1 cellular context compared by ENCODE assay signal in genomic region chr20:32510601-32511357, GRCh38.
TF ChIP-seq lines count a peak whose summit lies in the region.

No MANE protein-coding gene starts in this region.

TF ChIP-seq in K562, 482 proteins besides CTCF, POLR2A, EP300 and RAD21 (continued from another document and continues in another):
- TF ChIP-seq NR2C2 (CRISPR knock-in tag; IDR thresholded peaks at IDR 0.05): no peak
- TF ChIP-seq NR2C2 (tag; IDR thresholded peaks at IDR 0.05): no peak
- TF ChIP-seq MYBL2 (IDR thresholded peaks at IDR 0.05; ENCODE audit: low read depth): no peak
- no peak for TF ChIP-seq MYBL2 (CRISPR knock-in tag; IDR thresholded peaks at IDR 0.05; ENCODE audit: borderline replicate concordance)
- TF ChIP-seq RBBP5 (IDR thresholded peaks at IDR 0.05; ENCODE audit: borderline replicate concordance, insufficient read depth, low read length, poor library complexity, severe bottlenecking): peak; percentile 20
- TF ChIP-seq ZNF444 (CRISPR knock-in tag; IDR thresholded peaks at IDR 0.05): no peak
- peak; percentile 85 for TF ChIP-seq CTBP1 (IDR thresholded peaks at IDR 0.05; ENCODE audit: borderline replicate concordance)
- TF ChIP-seq ZFP91 (CRISPR knock-in tag; IDR thresholded peaks at IDR 0.05): no peak
- peak; percentile 78 for TF ChIP-seq SOX6 (IDR thresholded peaks at IDR 0.05)
- TF ChIP-seq MTA2 (IDR thresholded peaks at IDR 0.05; ENCODE audit: low read depth): peak; percentile 85
- TF ChIP-seq, protein P1, sequence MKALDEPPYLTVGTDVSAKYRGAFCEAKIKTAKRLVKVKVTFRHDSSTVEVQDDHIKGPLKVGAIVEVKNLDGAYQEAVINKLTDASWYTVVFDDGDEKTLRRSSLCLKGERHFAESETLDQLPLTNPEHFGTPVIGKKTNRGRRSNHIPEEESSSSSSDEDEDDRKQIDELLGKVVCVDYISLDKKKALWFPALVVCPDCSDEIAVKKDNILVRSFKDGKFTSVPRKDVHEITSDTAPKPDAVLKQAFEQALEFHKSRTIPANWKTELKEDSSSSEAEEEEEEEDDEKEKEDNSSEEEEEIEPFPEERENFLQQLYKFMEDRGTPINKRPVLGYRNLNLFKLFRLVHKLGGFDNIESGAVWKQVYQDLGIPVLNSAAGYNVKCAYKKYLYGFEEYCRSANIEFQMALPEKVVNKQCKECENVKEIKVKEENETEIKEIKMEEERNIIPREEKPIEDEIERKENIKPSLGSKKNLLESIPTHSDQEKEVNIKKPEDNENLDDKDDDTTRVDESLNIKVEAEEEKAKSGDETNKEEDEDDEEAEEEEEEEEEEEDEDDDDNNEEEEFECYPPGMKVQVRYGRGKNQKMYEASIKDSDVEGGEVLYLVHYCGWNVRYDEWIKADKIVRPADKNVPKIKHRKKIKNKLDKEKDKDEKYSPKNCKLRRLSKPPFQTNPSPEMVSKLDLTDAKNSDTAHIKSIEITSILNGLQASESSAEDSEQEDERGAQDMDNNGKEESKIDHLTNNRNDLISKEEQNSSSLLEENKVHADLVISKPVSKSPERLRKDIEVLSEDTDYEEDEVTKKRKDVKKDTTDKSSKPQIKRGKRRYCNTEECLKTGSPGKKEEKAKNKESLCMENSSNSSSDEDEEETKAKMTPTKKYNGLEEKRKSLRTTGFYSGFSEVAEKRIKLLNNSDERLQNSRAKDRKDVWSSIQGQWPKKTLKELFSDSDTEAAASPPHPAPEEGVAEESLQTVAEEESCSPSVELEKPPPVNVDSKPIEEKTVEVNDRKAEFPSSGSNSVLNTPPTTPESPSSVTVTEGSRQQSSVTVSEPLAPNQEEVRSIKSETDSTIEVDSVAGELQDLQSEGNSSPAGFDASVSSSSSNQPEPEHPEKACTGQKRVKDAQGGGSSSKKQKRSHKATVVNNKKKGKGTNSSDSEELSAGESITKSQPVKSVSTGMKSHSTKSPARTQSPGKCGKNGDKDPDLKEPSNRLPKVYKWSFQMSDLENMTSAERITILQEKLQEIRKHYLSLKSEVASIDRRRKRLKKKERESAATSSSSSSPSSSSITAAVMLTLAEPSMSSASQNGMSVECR (CRISPR knock-in tag; IDR thresholded peaks at IDR 0.05): 0 out of 2 replicates have a peak, but pooled peaks have one; percentile 30
- peak; percentile 22 for TF ChIP-seq ZFP36 (IDR thresholded peaks at IDR 0.05; ENCODE audit: low read depth, low read length, partially characterized antibody)
- TF ChIP-seq EGR1 (conservative IDR thresholded peaks at IDR 0.05): peak; percentile 38; the same call in 1 of the 2 replicates
- TF ChIP-seq DPF2 (IDR thresholded peaks at IDR 0.05): peak; percentile 88
- no peak for TF ChIP-seq ZSCAN29 (IDR thresholded peaks at IDR 0.05)
- TF ChIP-seq TSC22D4 (tag; IDR thresholded peaks at IDR 0.05): no peak
- TF ChIP-seq SMARCA4 (IDR thresholded peaks at IDR 0.05): peak; percentile 78
- TF ChIP-seq CC2D1A (IDR thresholded peaks at IDR 0.05): 0 out of 2 replicates have a peak, but pooled peaks have one; percentile 29
- TF ChIP-seq GABPA (tag; conservative IDR thresholded peaks at IDR 0.05; ENCODE audit: low read depth): no peak
- peak; percentile 95 to 97 for TF ChIP-seq FOXA3 (CRISPR knock-in tag; conservative IDR thresholded peaks at IDR 0.05 in 1 of 2, IDR thresholded peaks at IDR 0.05 in 1 of 2)
- peak; percentile 94 for TF ChIP-seq ZNF766 (CRISPR knock-in tag; conservative IDR thresholded peaks at IDR 0.05)
- TF ChIP-seq, protein P2, sequence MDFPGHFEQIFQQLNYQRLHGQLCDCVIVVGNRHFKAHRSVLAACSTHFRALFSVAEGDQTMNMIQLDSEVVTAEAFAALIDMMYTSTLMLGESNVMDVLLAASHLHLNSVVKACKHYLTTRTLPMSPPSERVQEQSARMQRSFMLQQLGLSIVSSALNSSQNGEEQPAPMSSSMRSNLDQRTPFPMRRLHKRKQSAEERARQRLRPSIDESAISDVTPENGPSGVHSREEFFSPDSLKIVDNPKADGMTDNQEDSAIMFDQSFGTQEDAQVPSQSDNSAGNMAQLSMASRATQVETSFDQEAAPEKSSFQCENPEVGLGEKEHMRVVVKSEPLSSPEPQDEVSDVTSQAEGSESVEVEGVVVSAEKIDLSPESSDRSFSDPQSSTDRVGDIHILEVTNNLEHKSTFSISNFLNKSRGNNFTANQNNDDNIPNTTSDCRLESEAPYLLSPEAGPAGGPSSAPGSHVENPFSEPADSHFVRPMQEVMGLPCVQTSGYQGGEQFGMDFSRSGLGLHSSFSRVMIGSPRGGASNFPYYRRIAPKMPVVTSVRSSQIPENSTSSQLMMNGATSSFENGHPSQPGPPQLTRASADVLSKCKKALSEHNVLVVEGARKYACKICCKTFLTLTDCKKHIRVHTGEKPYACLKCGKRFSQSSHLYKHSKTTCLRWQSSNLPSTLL (IDR thresholded peaks at IDR 0.05): no peak
- TF ChIP-seq ETS2 (tag; IDR thresholded peaks at IDR 0.05; ENCODE audit: borderline replicate concordance, poor library complexity, severe bottlenecking): no peak
- peak; percentile 89 for TF ChIP-seq TCF3 (CRISPR knock-in tag; IDR thresholded peaks at IDR 0.05)
- no peak for TF ChIP-seq CHCHD3 (CRISPR knock-in tag; IDR thresholded peaks at IDR 0.05)
- TF ChIP-seq HMGN3 (IDR thresholded peaks at IDR 0.05; ENCODE audit: borderline replicate concordance, extremely low read depth, insufficient read length, low read depth, low read length): peak; percentile 83
- peak; percentile 90 for TF ChIP-seq CBFA2T2 (conservative IDR thresholded peaks at IDR 0.05)
- peak; percentile 89 for TF ChIP-seq TAL1 (IDR thresholded peaks at IDR 0.05)
- TF ChIP-seq ZNF445 (CRISPR knock-in tag; IDR thresholded peaks at IDR 0.05; ENCODE audit: low read depth): no peak
- TF ChIP-seq, protein P3, sequence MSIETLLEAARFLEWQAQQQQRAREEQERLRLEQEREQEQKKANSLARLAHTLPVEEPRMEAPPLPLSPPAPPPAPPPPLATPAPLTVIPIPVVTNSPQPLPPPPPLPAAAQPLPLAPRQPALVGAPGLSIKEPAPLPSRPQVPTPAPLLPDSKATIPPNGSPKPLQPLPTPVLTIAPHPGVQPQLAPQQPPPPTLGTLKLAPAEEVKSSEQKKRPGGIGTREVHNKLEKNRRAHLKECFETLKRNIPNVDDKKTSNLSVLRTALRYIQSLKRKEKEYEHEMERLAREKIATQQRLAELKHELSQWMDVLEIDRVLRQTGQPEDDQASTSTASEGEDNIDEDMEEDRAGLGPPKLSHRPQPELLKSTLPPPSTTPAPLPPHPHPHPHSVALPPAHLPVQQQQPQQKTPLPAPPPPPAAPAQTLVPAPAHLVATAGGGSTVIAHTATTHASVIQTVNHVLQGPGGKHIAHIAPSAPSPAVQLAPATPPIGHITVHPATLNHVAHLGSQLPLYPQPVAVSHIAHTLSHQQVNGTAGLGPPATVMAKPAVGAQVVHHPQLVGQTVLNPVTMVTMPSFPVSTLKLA (conservative IDR thresholded peaks at IDR 0.05): peak in 1 of 2 experiments; percentile 48; a peak in 2 of 4 replicates
- peak; percentile 93 for TF ChIP-seq HDAC2 (IDR thresholded peaks at IDR 0.05)
- TF ChIP-seq BCOR (IDR thresholded peaks at IDR 0.05): peak; percentile 54; the same call in 1 of the 2 replicates
- TF ChIP-seq THRAP3 (IDR thresholded peaks at IDR 0.05; ENCODE audit: borderline replicate concordance): no peak
- TF ChIP-seq HES1 (IDR thresholded peaks at IDR 0.05; ENCODE audit: low read depth): peak; percentile 83
- no peak for TF ChIP-seq JUNB (CRISPR knock-in tag; conservative IDR thresholded peaks at IDR 0.05)
- TF ChIP-seq ZKSCAN3 (CRISPR knock-in tag; IDR thresholded peaks at IDR 0.05): no peak
- no peak for TF ChIP-seq MYNN (IDR thresholded peaks at IDR 0.05)
- TF ChIP-seq MYNN (CRISPR knock-in tag; IDR thresholded peaks at IDR 0.05): no peak
- peak; percentile 74; the same call in 1 of the 2 replicates for TF ChIP-seq BHLHE40 (IDR thresholded peaks at IDR 0.05; ENCODE audit: low read length)
- TF ChIP-seq MAZ (CRISPR knock-in tag; conservative IDR thresholded peaks at IDR 0.05 in 1 of 2, IDR thresholded peaks at IDR 0.05 in 1 of 2): peak in 1 of 2 experiments; percentile 54; a peak in 2 of 4 replicates
- TF ChIP-seq ZEB2 (IDR thresholded peaks at IDR 0.05): peak; percentile 93; the same call in 1 of the 2 replicates
- TF ChIP-seq CXXC5 (CRISPR knock-in tag; IDR thresholded peaks at IDR 0.05): peak; percentile 84
- TF ChIP-seq RCOR1 (IDR thresholded peaks at IDR 0.05; ENCODE audit: borderline replicate concordance in 1 of 2, low read depth in 2 of 2, low read length in 2 of 2): peak; percentile 49 to 99; a peak in 2 of 4 replicates
- TF ChIP-seq DACH1 (IDR thresholded peaks at IDR 0.05; ENCODE audit: partially characterized antibody): peak; percentile 24
- TF ChIP-seq LEF1 (IDR thresholded peaks at IDR 0.05): peak; percentile 79; the same call in 1 of the 2 replicates
- peak; percentile 94 for TF ChIP-seq CBFA2T3 (IDR thresholded peaks at IDR 0.05)
- 0 out of 2 replicates have a peak, but pooled peaks have one; percentile 8 for TF ChIP-seq JUND (IDR thresholded peaks at IDR 0.05; ENCODE audit: borderline replicate concordance, low read depth, low read length)
- peak; percentile 28; the same call in 1 of the 3 replicates for TF ChIP-seq JUND (tag; IDR thresholded peaks at IDR 0.05; ENCODE audit: borderline replicate concordance, low read depth, low read length)
- TF ChIP-seq NCOR1 (IDR thresholded peaks at IDR 0.05): peak; percentile 88
- TF ChIP-seq FOXM1 (IDR thresholded peaks at IDR 0.05; ENCODE audit: low read depth): peak; percentile 68; the same call in 1 of the 2 replicates
- no peak for TF ChIP-seq FOXM1 (CRISPR knock-in tag; IDR thresholded peaks at IDR 0.05; ENCODE audit: low read depth)
- no peak for TF ChIP-seq FIP1L1 (IDR thresholded peaks at IDR 0.05; ENCODE audit: low read depth, low read length, poor library complexity, severe bottlenecking)
- TF ChIP-seq RNF2 (IDR thresholded peaks at IDR 0.05): no peak
- peak; percentile 46; the same call in 1 of the 2 replicates for TF ChIP-seq STAT5A (IDR thresholded peaks at IDR 0.05; ENCODE audit: borderline replicate concordance, low read length)
- TF ChIP-seq SMARCE1 (IDR thresholded peaks at IDR 0.05): peak; percentile 92; the same call in 1 of the 2 replicates
- TF ChIP-seq NFIC (IDR thresholded peaks at IDR 0.05): peak; percentile 81
- TF ChIP-seq SMARCC2 (IDR thresholded peaks at IDR 0.05; ENCODE audit: low read depth): peak; percentile 77
- no peak for TF ChIP-seq PHB2 (IDR thresholded peaks at IDR 0.05; ENCODE audit: low read depth)
- TF ChIP-seq, protein P4, sequence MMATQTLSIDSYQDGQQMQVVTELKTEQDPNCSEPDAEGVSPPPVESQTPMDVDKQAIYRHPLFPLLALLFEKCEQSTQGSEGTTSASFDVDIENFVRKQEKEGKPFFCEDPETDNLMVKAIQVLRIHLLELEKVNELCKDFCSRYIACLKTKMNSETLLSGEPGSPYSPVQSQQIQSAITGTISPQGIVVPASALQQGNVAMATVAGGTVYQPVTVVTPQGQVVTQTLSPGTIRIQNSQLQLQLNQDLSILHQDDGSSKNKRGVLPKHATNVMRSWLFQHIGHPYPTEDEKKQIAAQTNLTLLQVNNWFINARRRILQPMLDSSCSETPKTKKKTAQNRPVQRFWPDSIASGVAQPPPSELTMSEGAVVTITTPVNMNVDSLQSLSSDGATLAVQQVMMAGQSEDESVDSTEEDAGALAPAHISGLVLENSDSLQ (IDR thresholded peaks at IDR 0.05): peak; percentile 59; the same call in 1 of the 2 replicates
- TF ChIP-seq ZBTB26 (CRISPR knock-in tag; IDR thresholded peaks at IDR 0.05): no peak
- TF ChIP-seq ZNF347 (CRISPR knock-in tag; IDR thresholded peaks at IDR 0.05; ENCODE audit: low read depth): no peak
